Comparison of ENCODE assay signal across 8 cellular contexts in genomic region chr6:131914967-131915751, GRCh38. TPM values are rescaled to one million over a fixed set of nuclear protein-coding genes. Genes with fewer than 3 reads are reported as not detected.
DNase-seq lines count a peak whose midpoint lies in the region; ATAC-seq and TF ChIP-seq lines count a peak whose summit lies in the region.

No MANE protein-coding gene starts in this region.

- POLR2A ChIA-PET in BJ (lab: Charles Lee) = no interaction called here
- POLR2A ChIA-PET in activated CD4-positive, alpha-beta memory T cell treated with anti-CD3 and anti-CD28 coated beads, Interleukin-2, amount 10 ng/mL, durations not matched to agents 7 days and 5 days (lab: Charles Lee) = no interaction called here

- no peaks in the 10 kb centered on the region for H3K36me3 Mint-ChIP-seq in activated CD4-positive, alpha-beta memory T cell treated with anti-CD3 and anti-CD28 coated beads, Interleukin-2, amount 10 ng/mL, durations not matched to agents 7 days and 5 days (ENCODE audit: low read depth)

- DNase-seq in BJ (ENCODE audit: low read depth) (no peak), NCI-H526 (lab: John Stamatoyannopoulos, UW) (peak; percentile 51 to 77), epidermal melanocyte (ENCODE audit: insufficient read length, low spot score) (peak; percentile 43), myocyte (ENCODE audit: low read depth) (peak; percentile 89)
- DNase-seq in activated CD4-positive, alpha-beta memory T cell treated with anti-CD3 and anti-CD28 coated beads, Interleukin-2, amount 10 ng/mL, durations not matched to agents 7 days and 5 days = peak; percentile 59
- peak in 5 of 6 experiments; percentile 8 to 27 (median 11) for DNase-seq in stimulated activated naive CD4-positive, alpha-beta T cell (lab: John Stamatoyannopoulos, UW)

- no peaks in the 10 kb centered on the region for H3K9me3 Mint-ChIP-seq in activated CD4-positive, alpha-beta memory T cell treated with anti-CD3 and anti-CD28 coated beads, Interleukin-2, amount 10 ng/mL, durations not matched to agents 7 days and 5 days

- TF ChIP-seq CTCF in BJ (IDR thresholded peaks at IDR 0.05; ENCODE audit: insufficient read depth, low read depth, low read length) = peak; percentile 86

- H3K4me3 Mint-ChIP-seq in activated CD4-positive, alpha-beta memory T cell treated with anti-CD3 and anti-CD28 coated beads, Interleukin-2, amount 10 ng/mL, durations not matched to agents 7 days and 5 days = no peak overlapping the region

- H3K27me3 Mint-ChIP-seq in activated CD4-positive, alpha-beta memory T cell treated with anti-CD3 and anti-CD28 coated beads, Interleukin-2, amount 10 ng/mL, durations not matched to agents 7 days and 5 days = peaks cover 56% of the 10 kb centered on the region

- no peaks in the 10 kb centered on the region for H3K27me3 ChIP-seq in BJ (ENCODE audit: control insufficient read depth, insufficient read depth, low read length)

- no peaks in the 10 kb centered on the region for H3K36me3 ChIP-seq in BJ (ENCODE audit: control insufficient read depth, insufficient read depth, low read length)

- CTCF ChIA-PET in BJ (lab: Yijun Ruan, JAX) = interaction anchor here (0.5 to 7.6 kb wide), 57 partner anchors 9 to 1030 kb away, joined by 3 to 144 read pairs (median 4); partner anchors contain the start of genes ENPP1 and MED23
- CTCF ChIA-PET in activated CD4-positive, alpha-beta memory T cell treated with anti-CD3 and anti-CD28 coated beads, Interleukin-2, amount 10 ng/mL, durations not matched to agents 7 days and 5 days (lab: Charles Lee) = interaction anchor here (0.9 to 3.0 kb wide), 12 partner anchors 8 to 569 kb away, joined by 3 to 15 read pairs (median 5); no protein-coding TSS in a partner anchor

- ATAC-seq in GM18867 (IDR thresholded peaks at IDR 0.05; ENCODE audit: unreplicated experiment) = peak; percentile 92
- peak; percentile 78 for ATAC-seq in HG03066 (IDR thresholded peaks at IDR 0.05; ENCODE audit: low read depth, unreplicated experiment)

- H3K4me1 Mint-ChIP-seq in activated CD4-positive, alpha-beta memory T cell treated with anti-CD3 and anti-CD28 coated beads, Interleukin-2, amount 10 ng/mL, durations not matched to agents 7 days and 5 days = peaks cover 22% of the 10 kb centered on the region

- H3K4me3 ChIP-seq in BJ (ENCODE audit: low read depth, low read length) = no peak overlapping the region

- H3K27ac Mint-ChIP-seq in activated CD4-positive, alpha-beta memory T cell treated with anti-CD3 and anti-CD28 coated beads, Interleukin-2, amount 10 ng/mL, durations not matched to agents 7 days and 5 days = no peak overlapping the region

RNA-seq across cellular contexts. Expression of gene CCN2, which starts 36.0 kb away (rescaled TPM):
- 318 and 326 TPM in 2 replicates for polyA plus RNA-seq in BJ (2011; rRNA removed)
- polyA minus RNA-seq in BJ (2011; rRNA and poly(A)+ RNA removed) = 124 and 248 TPM in 2 replicates
- not detected for total RNA-seq in activated CD4-positive, alpha-beta memory T cell treated with anti-CD3 and anti-CD28 coated beads, Interleukin-2, amount 10 ng/mL, durations not matched to agents 7 days and 5 days
- 16.1 and 20.2 TPM in 2 replicates for total RNA-seq in myocyte
- polyA plus RNA-seq in myocyte (2012) = 1,172 TPM

Comparison
In these comparisons a context has a peak if more than half of its experiments do, and no peak if none do; other contexts are left out.
1. RNA of gene CCN2, which starts 36.0 kb away (total RNA-seq): 16.1 to 20.2 TPM in myocyte; not detected in activated CD4-positive, alpha-beta memory T cell treated with anti-CD3 and anti-CD28 coated beads, Interleukin-2, amount 10 ng/mL, durations not matched to agents 7 days and 5 days; every median in the first group is over 10 times any median in the second.